In the genomic region with DNA sequence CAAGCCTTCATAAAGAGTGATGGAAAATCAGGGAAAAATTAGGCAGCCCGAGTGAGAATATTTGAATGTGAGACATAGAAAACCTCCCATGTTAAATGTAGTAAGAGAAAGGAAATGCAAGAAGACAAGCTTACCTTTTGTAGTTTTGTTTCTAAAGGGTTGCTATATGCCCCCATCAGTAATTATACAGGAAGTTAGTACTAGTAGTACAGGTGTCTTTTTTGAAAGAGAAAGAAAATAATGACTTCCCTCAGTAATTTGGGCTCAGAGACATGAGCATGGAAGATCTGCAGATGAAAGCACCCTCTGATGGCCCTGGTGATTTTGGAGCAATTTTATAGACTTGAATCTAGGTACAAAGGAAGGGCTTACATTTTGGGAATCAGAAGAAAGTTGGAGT, we compare ENCODE assay signal across 13 cellular contexts.
A peak's percentile ranks its signal among the peaks of the same experiment; 100 is the strongest.
DNase-seq lines count a peak whose midpoint lies in the region; ATAC-seq and TF ChIP-seq lines count a peak whose summit lies in the region.
"Had no signal": no experiment of that assay in that cellular context is flagged by ENCODE, and none has a peak within 500 bp of the region (broad histone marks: within the 10 kb centered on the region; RNA-seq: fewer than 3 reads in every experiment).

No MANE protein-coding gene starts in this region.

- peaks cover 12% of the 10 kb centered on the region for H3K4me1 Mint-ChIP-seq in activated naive CD8-positive, alpha-beta T cell treated with anti-CD3 and anti-CD28 coated beads, Interleukin-2, amount 50 U/mL, for 24 hours
- H3K4me1 Mint-ChIP-seq in Calu3 (ENCODE audit: low read depth, unreplicated experiment): no peaks in the 10 kb centered on the region
- H3K4me1 Mint-ChIP-seq: endodermal cell had no signal

- CTCF ChIA-PET in Calu3 (lab: Charles Lee): no interaction called here

- TF ChIP-seq CTCF in GM13976 (IDR thresholded peaks at IDR 0.05; ENCODE audit: borderline replicate concordance, control extremely low read depth, extremely low read depth, insufficient read depth, missing control alignments): no peak
- no peak for TF ChIP-seq CTCF in Calu3 (IDR thresholded peaks at IDR 0.05; ENCODE audit: unreplicated experiment)

- no peak for DNase-seq in activated naive CD8-positive, alpha-beta T cell treated with anti-CD3 and anti-CD28 coated beads, Interleukin-2, amount 50 U/mL, for 24 hours
- DNase-seq in GM13976 (ENCODE audit: low spot score) (no peak), GM19238 (ENCODE audit: insufficient read length, low spot score) (no peak), Calu3 (no peak), NCI-H1436 treated with DMSO at 0.1 percent for 48 hours (lab: John Stamatoyannopoulos, UW) (no peak)
- DNase-seq: activated CD4-positive, alpha-beta T cell treated with anti-CD3 and anti-CD28 coated beads for 48 hours; adrenal gland; endodermal cell; NCI-H2029 treated with DMSO at 0.1 percent for 48 hours had no signal

- intact Hi-C loops in Calu3 (cut with micrococcal nuclease; ENCODE audit: unreplicated experiment): no loop called here

- H3K9me3 Mint-ChIP-seq in activated naive CD8-positive, alpha-beta T cell treated with anti-CD3 and anti-CD28 coated beads, Interleukin-2, amount 50 U/mL, for 24 hours: no peaks in the 10 kb centered on the region
- peaks cover 4% of the 10 kb centered on the region for H3K9me3 Mint-ChIP-seq in Calu3 (ENCODE audit: low read depth, unreplicated experiment)
- H3K9me3 Mint-ChIP-seq: endodermal cell had no signal

- H3K27ac Mint-ChIP-seq in activated naive CD8-positive, alpha-beta T cell treated with anti-CD3 and anti-CD28 coated beads, Interleukin-2, amount 50 U/mL, for 24 hours: peak overlapping the region; percentile 52
- H3K27ac Mint-ChIP-seq in Calu3 (ENCODE audit: unreplicated experiment): no peak overlapping the region
- H3K27ac Mint-ChIP-seq: endodermal cell had no signal

- ATAC-seq in GM18858 (IDR thresholded peaks at IDR 0.05; ENCODE audit: unreplicated experiment): peak; percentile 77
- peak; percentile 96 for ATAC-seq in GM21526 (IDR thresholded peaks at IDR 0.05; ENCODE audit: low FRiP score, unreplicated experiment)
- peak; percentile 80 for ATAC-seq in HG03103 (IDR thresholded peaks at IDR 0.05; ENCODE audit: low read depth, unreplicated experiment)
- no peak for ATAC-seq in activated naive CD8-positive, alpha-beta T cell treated with anti-CD3 and anti-CD28 coated beads, Interleukin-2, amount 50 U/mL, for 24 hours
- ATAC-seq: Right ventricle myocardium inferior had no signal

- no TSS peak for BruUV-seq in Calu3 (replicated peaks; lab: Mats Ljungman, UMichigan)

- H3K27me3 Mint-ChIP-seq in activated naive CD8-positive, alpha-beta T cell treated with anti-CD3 and anti-CD28 coated beads, Interleukin-2, amount 50 U/mL, for 24 hours: no peaks in the 10 kb centered on the region
- H3K27me3 Mint-ChIP-seq in Calu3 (ENCODE audit: unreplicated experiment): no peaks in the 10 kb centered on the region

- H3K36me3 Mint-ChIP-seq in activated naive CD8-positive, alpha-beta T cell treated with anti-CD3 and anti-CD28 coated beads, Interleukin-2, amount 50 U/mL, for 24 hours (ENCODE audit: low read depth): peaks cover 41% of the 10 kb centered on the region
- H3K36me3 Mint-ChIP-seq in Calu3 (ENCODE audit: insufficient read depth, unreplicated experiment): no peaks in the 10 kb centered on the region

- in situ Hi-C loops in GM13976 (cut with MboI; ENCODE audit: low sequenced_read_pairs, unreplicated experiment): no loop called here

- H3K4me3 Mint-ChIP-seq in activated naive CD8-positive, alpha-beta T cell treated with anti-CD3 and anti-CD28 coated beads, Interleukin-2, amount 50 U/mL, for 24 hours: no peak overlapping the region
- no peak overlapping the region for H3K4me3 Mint-ChIP-seq in Calu3 (ENCODE audit: low read depth, unreplicated experiment)
- H3K4me3 Mint-ChIP-seq: endodermal cell had no signal
